1 cellular context compared by ENCODE assay signal in the genomic region with DNA sequence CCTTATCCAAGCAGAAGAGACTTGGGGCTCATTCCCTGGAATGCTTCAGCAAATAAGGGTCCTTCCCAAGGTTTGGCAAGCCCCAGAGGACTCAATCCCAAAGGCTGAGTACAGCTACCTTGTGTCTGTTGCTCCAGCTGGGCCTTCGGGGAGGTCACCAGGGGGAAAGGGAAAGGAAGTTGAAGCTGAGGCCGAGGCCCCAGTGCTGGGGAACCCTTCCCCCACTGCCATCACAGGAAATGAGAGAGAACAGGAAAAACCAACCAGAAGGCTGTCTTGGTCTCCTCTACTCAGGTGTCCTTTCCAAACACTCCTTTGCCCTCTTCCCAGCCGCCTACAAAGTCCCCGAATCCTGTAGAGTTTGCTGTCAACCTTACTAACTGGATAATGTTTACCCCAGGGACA.
TF ChIP-seq lines count a peak whose summit lies in the region.

No MANE protein-coding gene starts in this region.

TF ChIP-seq in A549, 52 proteins besides CTCF, POLR2A, EP300 and RAD21 (continued from another document):
- TF ChIP-seq, protein P1, sequence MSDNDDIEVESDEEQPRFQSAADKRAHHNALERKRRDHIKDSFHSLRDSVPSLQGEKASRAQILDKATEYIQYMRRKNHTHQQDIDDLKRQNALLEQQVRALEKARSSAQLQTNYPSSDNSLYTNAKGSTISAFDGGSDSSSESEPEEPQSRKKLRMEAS (IDR thresholded peaks at IDR 0.05) = no peak
- no peak for TF ChIP-seq RCOR1 (IDR thresholded peaks at IDR 0.05; ENCODE audit: low read depth, low read length)
- no peak for TF ChIP-seq HOXA7 (CRISPR knock-in tag; IDR thresholded peaks at IDR 0.05)
- no peak for TF ChIP-seq GATA3 (IDR thresholded peaks at IDR 0.05; ENCODE audit: borderline replicate concordance)
- no peak for TF ChIP-seq ZNF302 (CRISPR knock-in tag; IDR thresholded peaks at IDR 0.05)
- no peak for TF ChIP-seq ZFP36 (IDR thresholded peaks at IDR 0.05; ENCODE audit: borderline replicate concordance, partially characterized antibody)
- no peak for TF ChIP-seq BHLHE40 (IDR thresholded peaks at IDR 0.05; ENCODE audit: low read depth, low read length)
- no peak for TF ChIP-seq RNF2 (IDR thresholded peaks at IDR 0.05; ENCODE audit: borderline replicate concordance, low read depth)
